ENCODE assay signal across 8 cellular contexts in the genomic region with DNA sequence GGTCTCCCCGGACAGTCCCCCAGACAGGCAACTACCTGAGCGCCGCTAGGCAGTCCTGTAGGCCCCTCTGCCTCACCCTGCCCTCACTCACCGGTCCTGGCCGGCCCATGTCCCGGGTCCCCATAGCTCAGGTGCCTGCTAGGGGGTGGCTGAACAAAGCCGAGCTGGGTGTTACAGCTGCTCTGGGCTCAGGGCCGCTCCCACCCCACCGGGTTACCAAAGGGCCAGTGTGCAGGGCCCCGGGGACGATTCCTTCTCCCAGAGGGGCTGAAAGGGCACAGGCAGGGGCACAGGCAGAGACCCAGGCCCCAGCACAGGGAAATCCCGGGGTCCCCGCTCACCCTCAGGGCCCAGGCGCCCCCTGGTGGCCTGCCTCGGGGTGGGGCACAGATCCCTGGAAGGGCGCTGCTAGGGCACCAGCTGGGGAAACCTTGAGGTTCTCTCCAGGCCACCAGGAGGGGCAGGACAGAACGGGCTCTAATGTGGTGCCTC.
A peak's percentile ranks its signal among the peaks of the same experiment; 100 is the strongest.
DNase-seq lines count a peak whose midpoint lies in the region; ATAC-seq and TF ChIP-seq lines count a peak whose summit lies in the region.

No MANE protein-coding gene starts in this region.

- H2BK15ac ChIP-seq in IMR-90 (ENCODE audit: low read depth, low read length) (no peak overlapping the region), mesendoderm (replicated peaks; ENCODE audit: low read depth) (no peak overlapping the region)

- H3K4me2 ChIP-seq in IMR-90 (ENCODE audit: low read depth, low read length) (no peak overlapping the region), mesendoderm (ENCODE audit: low read length) (no peak overlapping the region)

- H2BK120ac ChIP-seq in IMR-90 (ENCODE audit: low read depth, low read length) (no peak overlapping the region), mesendoderm (ENCODE audit: low read depth, low read length) (no peak overlapping the region)

- DNase-seq in Caco-2: peak; percentile 56 to 79
- DNase-seq in IMR-90: peak; percentile 3
- DNase-seq in activated CD4-positive, alpha-beta T cell treated with anti-CD3 and anti-CD28 coated beads for 36 hours: peak; percentile 81
- DNase-seq in choroid plexus epithelial cell (ENCODE audit: low read depth): peak; percentile 30
- peak; percentile 63 for DNase-seq in mesendoderm
- DNase-seq in stimulated activated CD8-positive, alpha-beta memory T cell treated with anti-CD3 and anti-CD28 coated beads, Interleukin-7, amount 100 ng/mL, for 24 hours (ENCODE audit: low read depth): peak; percentile 41

- no peak overlapping the region for H4K5ac ChIP-seq in IMR-90 (ENCODE audit: low read depth, low read length)
- no peak overlapping the region for H4K5ac ChIP-seq in mesendoderm (ENCODE audit: low read length)

- H3K4me1 Mint-ChIP-seq in Caco-2 (ENCODE audit: low read depth, unreplicated experiment): no peaks in the 10 kb centered on the region
- no peaks in the 10 kb centered on the region for H3K4me1 Mint-ChIP-seq in activated CD4-positive, alpha-beta T cell treated with anti-CD3 and anti-CD28 coated beads for 36 hours

- H2BK5ac ChIP-seq in IMR-90 (ENCODE audit: low read depth, low read length, poor library complexity, severe bottlenecking): no peak overlapping the region
- no peak overlapping the region for H2BK5ac ChIP-seq in mesendoderm (ENCODE audit: low read length)

- WGBS in IMR-90 (ENCODE audit: extremely low coverage in 2 of 2, insufficient read length in 1 of 2), 2 experiments: 51% methylated on average over 2 of the region's 17 CpGs; no CpG with 5 or more reads in 1 of the 2 experiments
- WGBS in mesendoderm (ENCODE audit: extremely low coverage, insufficient coverage, low lambda C conversion rate): no CpG with 5 or more reads among the region's 17 CpGs

- dilution Hi-C loops in IMR-90 (cut with HindIII; ENCODE audit: low sequenced_read_pairs, unreplicated experiment): no loop called here

- H3K4me3 ChIP-seq in Caco-2 (ENCODE audit: low read depth, low read length) (no peak overlapping the region), IMR-90 (ENCODE audit: insufficient read depth, low read depth, low read length) (no peak overlapping the region), choroid plexus epithelial cell (ENCODE audit: low read depth, low read length) (no peak overlapping the region), mesendoderm (ENCODE audit: low read length) (no peak overlapping the region)

- no peak overlapping the region for H3K14ac ChIP-seq in IMR-90 (replicated peaks; ENCODE audit: low read depth, low read length)

- no peak overlapping the region for H3K4me3 Mint-ChIP-seq in Caco-2 (ENCODE audit: unreplicated experiment)
- H3K4me3 Mint-ChIP-seq in activated CD4-positive, alpha-beta T cell treated with anti-CD3 and anti-CD28 coated beads for 36 hours: no peak overlapping the region

- H3K27me3 ChIP-seq in Caco-2 (replicated peaks; ENCODE audit: control insufficient read depth, insufficient read depth, low read length): no peaks in the 10 kb centered on the region; the same call in 1 of the 2 replicates
- H3K27me3 ChIP-seq in IMR-90 (ENCODE audit: control insufficient read depth, insufficient read depth, low read length): peaks cover 54% of the 10 kb centered on the region
- H3K27me3 ChIP-seq in mesendoderm (ENCODE audit: insufficient read depth, low read length, poor library complexity): no peaks in the 10 kb centered on the region

- no peak overlapping the region for H4K8ac ChIP-seq in IMR-90 (ENCODE audit: low read depth in 2 of 2, low read length in 2 of 2)
- H4K8ac ChIP-seq in mesendoderm (ENCODE audit: low read depth, low read length): no peak overlapping the region

- H3K27ac Mint-ChIP-seq in Caco-2 (ENCODE audit: unreplicated experiment): no peak overlapping the region
- H3K27ac Mint-ChIP-seq in activated CD4-positive, alpha-beta T cell treated with anti-CD3 and anti-CD28 coated beads for 36 hours: no peak overlapping the region

- H4K20me1 ChIP-seq in IMR-90 (ENCODE audit: insufficient read depth, low read length): no peaks in the 10 kb centered on the region

- H2BK20ac ChIP-seq in IMR-90 (ENCODE audit: low read depth, low read length): no peak overlapping the region

- H3K4ac ChIP-seq in IMR-90 (ENCODE audit: low read depth, low read length) (no peak overlapping the region), mesendoderm (ENCODE audit: low read depth, low read length) (no peak overlapping the region)

- BruUV-seq in Caco-2 (replicated peaks; lab: Mats Ljungman, UMichigan): no TSS peak
- no TSS peak for BruUV-seq in IMR-90 (replicated peaks; lab: Mats Ljungman, UMichigan)

- H3K79me1 ChIP-seq in IMR-90 (ENCODE audit: low read depth in 1 of 2, low read length in 2 of 2) (no peaks in the 10 kb centered on the region), mesendoderm (ENCODE audit: low read length) (no peaks in the 10 kb centered on the region)

- H3K9me3 ChIP-seq in Caco-2 (no peaks in the 10 kb centered on the region; the same call in 1 of the 2 replicates), IMR-90 (ENCODE audit: control insufficient read depth, insufficient read depth, low read length) (no peaks in the 10 kb centered on the region)

- H3K9ac ChIP-seq in IMR-90 (ENCODE audit: low read depth, low read length): no peak overlapping the region
- H3K9ac ChIP-seq in mesendoderm (ENCODE audit: low read length): no peak overlapping the region

- no peak; the same call in 1 of the 2 replicates for TF ChIP-seq POLR2A in IMR-90 (IDR thresholded peaks at IDR 0.05; ENCODE audit: low read depth, low read length)

- H3K36me3 ChIP-seq in Caco-2 (ENCODE audit: control insufficient read depth, insufficient read depth, low read length): no peaks in the 10 kb centered on the region
- no peaks in the 10 kb centered on the region for H3K36me3 ChIP-seq in IMR-90 (ENCODE audit: control insufficient read depth, insufficient read depth, low read length)
- H3K36me3 ChIP-seq in mesendoderm (ENCODE audit: control insufficient read depth, insufficient read depth, low read length): no peaks in the 10 kb centered on the region

- POLR2A ChIA-PET in Caco-2 (lab: Charles Lee) (interaction anchor here (0.6 kb wide), 1 partner anchor 180 kb away, joined by 11 read pairs; no protein-coding TSS in a partner anchor), IMR-90 (lab: Charles Lee; ENCODE audit: unreplicated experiment) (no interaction called here)
- POLR2A ChIA-PET in activated CD4-positive, alpha-beta T cell treated with anti-CD3 and anti-CD28 coated beads for 36 hours (lab: Charles Lee): interaction anchor here (0.6 kb wide), 1 partner anchor 416 kb away, joined by 3 read pairs; no protein-coding TSS in a partner anchor

- CTCF ChIA-PET in Caco-2 (lab: Charles Lee): interaction anchor here (0.5 to 2.0 kb wide), 13 partner anchors 11 to 528 kb away, joined by 3 to 13 read pairs (median 4); partner anchors contain the start of gene UQCC2
- CTCF ChIA-PET in IMR-90 (lab: Yijun Ruan, JAX): interaction anchor here (0.5 to 2.2 kb wide), 12 partner anchors 8 to 283 kb away, joined by 3 to 19 read pairs (median 4); partner anchors contain the start of gene IP6K3
- CTCF ChIA-PET in activated CD4-positive, alpha-beta T cell treated with anti-CD3 and anti-CD28 coated beads for 36 hours (lab: Charles Lee): interaction anchor here (0.5 to 5.7 kb wide), 19 partner anchors 8 to 322 kb away, joined by 3 to 72 read pairs (median 3); partner anchors contain the start of genes IP6K3 and UQCC2

- no peaks in the 10 kb centered on the region for H3K79me2 ChIP-seq in mesendoderm (ENCODE audit: control insufficient read depth, insufficient read depth, low read length)

- H3K27ac ChIP-seq in IMR-90 (ENCODE audit: insufficient read depth, low read length) (no peak overlapping the region), mesendoderm (ENCODE audit: low read depth, low read length) (no peak overlapping the region)

- H2AK9ac ChIP-seq in IMR-90 (replicated peaks; ENCODE audit: low read depth, low read length, poor library complexity): no peak overlapping the region

- H3K9me3 Mint-ChIP-seq in Caco-2 (ENCODE audit: unreplicated experiment): no peaks in the 10 kb centered on the region
- no peaks in the 10 kb centered on the region for H3K9me3 Mint-ChIP-seq in activated CD4-positive, alpha-beta T cell treated with anti-CD3 and anti-CD28 coated beads for 36 hours (ENCODE audit: low read depth)

- H2AK5ac ChIP-seq in IMR-90 (ENCODE audit: low read depth, low read length): 0 out of 2 replicates have a peak overlapping the region, but pooled peaks have one; percentile 59
- H2AK5ac ChIP-seq in mesendoderm (ENCODE audit: low read length): no peak overlapping the region

- in situ Hi-C loops in IMR-90 (cut with MboI; ENCODE audit: low sequenced_read_pairs): no loop called here

- H3K23ac ChIP-seq in IMR-90 (ENCODE audit: low read depth, low read length): no peak overlapping the region
- H3K23ac ChIP-seq in mesendoderm (ENCODE audit: low read length): no peak overlapping the region

- no peak overlapping the region for H2AFZ ChIP-seq in IMR-90 (replicated peaks; ENCODE audit: low read length, poor library complexity)

- intact Hi-C loops in Caco-2 (cut with micrococcal nuclease; ENCODE audit: unreplicated experiment): loop anchor here (1.0 to 10.0 kb wide), 4 partner anchors 39 to 259 kb away; no protein-coding TSS in a partner anchor
- intact Hi-C loops in IMR-90 (cut with micrococcal nuclease): loop anchor here (1.0 to 5.0 kb wide), 4 partner anchors 240 to 317 kb away; partner anchors contain the start of genes LEMD2 and UQCC2
- intact Hi-C loops in activated CD4-positive, alpha-beta T cell treated with anti-CD3 and anti-CD28 coated beads for 36 hours (cut with DNase I, micrococcal nuclease): loop anchor here (1.0 to 5.0 kb wide), 4 partner anchors 175 to 283 kb away; no protein-coding TSS in a partner anchor

- no peaks in the 10 kb centered on the region for H3K36me3 Mint-ChIP-seq in Caco-2 (ENCODE audit: insufficient read depth, unreplicated experiment)
- H3K36me3 Mint-ChIP-seq in activated CD4-positive, alpha-beta T cell treated with anti-CD3 and anti-CD28 coated beads for 36 hours (ENCODE audit: low read depth): no peaks in the 10 kb centered on the region

- H4K91ac ChIP-seq in IMR-90 (ENCODE audit: insufficient read depth, low read depth, low read length): no peak overlapping the region

- ATAC-seq in IMR-90 (ENCODE audit: low read depth) (peak; percentile 85), GM21360 (IDR thresholded peaks at IDR 0.05; ENCODE audit: unreplicated experiment) (no peak), GM18909 (IDR thresholded peaks at IDR 0.05; ENCODE audit: poor library complexity, unreplicated experiment) (no peak)
- ATAC-seq in activated CD4-positive, alpha-beta T cell treated with anti-CD3 and anti-CD28 coated beads for 36 hours: peak; percentile 76

- TF ChIP-seq CTCF in Caco-2 (IDR thresholded peaks at IDR 0.05; ENCODE audit: insufficient read depth in 1 of 2, low read depth in 1 of 2, low read length in 1 of 2, severe bottlenecking in 1 of 2, unreplicated experiment in 1 of 2) (peak; percentile 87 to 89), IMR-90 (conservative IDR thresholded peaks at IDR 0.05; ENCODE audit: low read depth, low read length) (peak; percentile 73), choroid plexus epithelial cell (conservative IDR thresholded peaks at IDR 0.05; ENCODE audit: low read depth, low read length) (peak; percentile 81)

- H3K18ac ChIP-seq in IMR-90 (ENCODE audit: low read depth, low read length): no peak overlapping the region
- H3K18ac ChIP-seq in mesendoderm (ENCODE audit: low read length): no peak overlapping the region

- H3K4me1 ChIP-seq in Caco-2: no peaks in the 10 kb centered on the region
- H3K4me1 ChIP-seq in IMR-90 (ENCODE audit: control insufficient read depth, insufficient read depth, low read length): no peaks in the 10 kb centered on the region
- peaks cover 6% of the 10 kb centered on the region for H3K4me1 ChIP-seq in mesendoderm (ENCODE audit: control insufficient read depth, low read depth, low read length)

- TF ChIP-seq RAD21 in IMR-90 (IDR thresholded peaks at IDR 0.05; ENCODE audit: low read length): peak; percentile 75

- H3K56ac ChIP-seq in IMR-90 (ENCODE audit: extremely low read depth, insufficient read depth, low read length) (no peak overlapping the region), mesendoderm (ENCODE audit: low read length) (peak overlapping the region; percentile 31)

- H3K27me3 Mint-ChIP-seq in Caco-2 (ENCODE audit: insufficient read depth, unreplicated experiment): peaks cover 4% of the 10 kb centered on the region
- no peaks in the 10 kb centered on the region for H3K27me3 Mint-ChIP-seq in activated CD4-positive, alpha-beta T cell treated with anti-CD3 and anti-CD28 coated beads for 36 hours

- H3K9me1 ChIP-seq in IMR-90 (ENCODE audit: insufficient read depth, low read length): no peaks in the 10 kb centered on the region

Comparison
In these comparisons a context has a peak if more than half of its experiments do, and no peak if none do; other contexts are left out.
1. DNase-seq: peak in every context shown above with its lines; median percentile 81 in activated CD4-positive, alpha-beta T cell treated with anti-CD3 and anti-CD28 coated beads for 36 hours; 68 in Caco-2; 63 in mesendoderm; 41 in stimulated activated CD8-positive, alpha-beta memory T cell treated with anti-CD3 and anti-CD28 coated beads, Interleukin-7, amount 100 ng/mL, for 24 hours; 30 in choroid plexus epithelial cell; 3 in IMR-90.
2. ATAC-seq: peak in IMR-90 (single experiment) and activated CD4-positive, alpha-beta T cell treated with anti-CD3 and anti-CD28 coated beads for 36 hours (single experiment); none in GM21360 (single experiment) and GM18909 (single experiment).
3. Peak in every context shown above with its lines, with median percentiles within 50 percentile points of each other: CTCF ChIP-seq.